Comparison of ENCODE assay signal across 18 cellular contexts in the genomic region with DNA sequence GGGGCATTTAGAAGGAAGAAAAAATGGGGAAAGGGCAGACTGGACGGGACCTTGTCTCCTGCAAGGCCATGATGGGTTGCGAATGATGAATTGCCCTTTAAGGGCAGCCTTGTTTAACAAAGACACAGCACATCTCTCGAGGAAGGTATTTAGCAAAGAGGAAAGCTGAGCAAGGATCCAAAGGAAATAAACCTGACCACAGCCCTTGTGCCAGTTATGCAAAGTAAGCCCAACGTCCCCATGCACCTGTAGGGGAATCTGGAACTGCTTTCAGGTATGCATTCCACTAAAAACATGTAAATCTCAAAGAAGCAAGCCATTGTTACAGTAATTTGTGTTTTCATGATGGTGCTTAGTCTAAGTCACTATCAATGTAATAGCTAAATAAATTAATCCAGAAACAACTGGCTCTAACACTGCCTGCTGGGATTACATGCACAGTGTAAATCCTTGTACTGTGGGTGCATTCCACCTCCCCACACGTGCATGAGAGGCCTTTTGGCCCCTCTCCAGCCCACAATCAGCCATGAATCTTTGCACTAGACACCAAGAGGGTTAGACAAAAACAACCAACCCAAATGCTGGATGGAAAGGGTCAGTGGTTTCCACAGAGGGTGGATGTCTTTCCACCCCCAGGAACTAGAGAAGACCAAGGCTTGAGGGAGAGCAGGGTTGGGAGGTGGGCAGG.
"Had no signal": no experiment of that assay in that cellular context is flagged by ENCODE, and none has a peak within 500 bp of the region (broad histone marks: within the 10 kb centered on the region; RNA-seq: fewer than 3 reads in every experiment).

No MANE protein-coding gene starts in this region.

- H3K27ac Mint-ChIP-seq: activated CD4-positive, alpha-beta T cell treated with anti-CD3 and anti-CD28 coated beads, Interleukin-2, amount 10 ng/mL, durations not matched to agents 7 days and 5 days; activated naive CD8-positive, alpha-beta T cell treated with anti-CD3 and anti-CD28 coated beads, Interleukin-2, amount 10 ng/mL, durations not matched to agents 7 days and 5 days; dendritic cell treated with granulocyte-macrophage colony-stimulating factor and Interleukin-4, amounts not matched to agents 40 ng/mL and 50 ng/mL, for 4 days; naive thymus-derived CD4-positive, alpha-beta T cell; T-helper 2 cell treated with Interferon-gamma antibody and Interleukin-4, amounts not matched to agents 5 μg/mL and 100 μg/mL, for 36 hours had no signal

- H3K27me3 Mint-ChIP-seq: activated CD4-positive, alpha-beta T cell treated with anti-CD3 and anti-CD28 coated beads, Interleukin-2, amount 10 ng/mL, durations not matched to agents 7 days and 5 days; activated naive CD8-positive, alpha-beta T cell treated with anti-CD3 and anti-CD28 coated beads, Interleukin-2, amount 10 ng/mL, durations not matched to agents 7 days and 5 days; dendritic cell treated with granulocyte-macrophage colony-stimulating factor and Interleukin-4, amounts not matched to agents 40 ng/mL and 50 ng/mL, for 4 days had no signal

- DNase-seq: activated CD4-positive, alpha-beta T cell treated with anti-CD3 and anti-CD28 coated beads, Interleukin-2, amount 10 ng/mL, durations not matched to agents 7 days and 5 days; activated CD4-positive, CD25-positive, alpha-beta regulatory T cell; activated CD8-positive, alpha-beta memory T cell treated with anti-CD3 and anti-CD28 coated beads for 24 hours; activated gamma-delta T cell treated with Interleukin-2 at 50 U/mL for 16 hours; activated naive CD8-positive, alpha-beta T cell treated with anti-CD3 and anti-CD28 coated beads, Interleukin-2, amount 10 ng/mL, durations not matched to agents 7 days and 5 days; cerebellar nuclear complex; effector memory CD4-positive, alpha-beta T cell; heart right ventricle; mammary epithelial cell; naive thymus-derived CD4-positive, alpha-beta T cell; occipital lobe; stomach; testis; upper lobe of right lung had no signal

- H3K27me3 ChIP-seq: testis, upper lobe of right lung had no signal

- H3K4me3 Mint-ChIP-seq: activated CD4-positive, alpha-beta T cell treated with anti-CD3 and anti-CD28 coated beads, Interleukin-2, amount 10 ng/mL, durations not matched to agents 7 days and 5 days; activated naive CD8-positive, alpha-beta T cell treated with anti-CD3 and anti-CD28 coated beads, Interleukin-2, amount 10 ng/mL, durations not matched to agents 7 days and 5 days; dendritic cell treated with granulocyte-macrophage colony-stimulating factor and Interleukin-4, amounts not matched to agents 40 ng/mL and 50 ng/mL, for 4 days; naive thymus-derived CD4-positive, alpha-beta T cell; T-helper 2 cell treated with Interferon-gamma antibody and Interleukin-4, amounts not matched to agents 5 μg/mL and 100 μg/mL, for 36 hours had no signal

- H3K4me1 ChIP-seq: testis had no signal

- H3K36me3 ChIP-seq: heart right ventricle, stomach, upper lobe of right lung had no signal

- H3K9me3 Mint-ChIP-seq: activated CD4-positive, alpha-beta T cell treated with anti-CD3 and anti-CD28 coated beads, Interleukin-2, amount 10 ng/mL, durations not matched to agents 7 days and 5 days; activated naive CD8-positive, alpha-beta T cell treated with anti-CD3 and anti-CD28 coated beads, Interleukin-2, amount 10 ng/mL, durations not matched to agents 7 days and 5 days; dendritic cell treated with granulocyte-macrophage colony-stimulating factor and Interleukin-4, amounts not matched to agents 40 ng/mL and 50 ng/mL, for 4 days; T-helper 2 cell treated with Interferon-gamma antibody and Interleukin-4, amounts not matched to agents 5 μg/mL and 100 μg/mL, for 36 hours had no signal

- H3K4me1 Mint-ChIP-seq: activated CD4-positive, alpha-beta T cell treated with anti-CD3 and anti-CD28 coated beads, Interleukin-2, amount 10 ng/mL, durations not matched to agents 7 days and 5 days; activated naive CD8-positive, alpha-beta T cell treated with anti-CD3 and anti-CD28 coated beads, Interleukin-2, amount 10 ng/mL, durations not matched to agents 7 days and 5 days; naive thymus-derived CD4-positive, alpha-beta T cell had no signal

- H3K4me3 ChIP-seq: heart right ventricle, skin epidermis, stomach, testis, upper lobe of right lung had no signal

- ATAC-seq: heart right ventricle; left lobe of liver; naive thymus-derived CD4-positive, alpha-beta T cell; upper lobe of right lung had no signal

- H3K27ac ChIP-seq: heart right ventricle, stomach, testis, upper lobe of right lung had no signal

- H3K36me3 Mint-ChIP-seq: activated naive CD8-positive, alpha-beta T cell treated with anti-CD3 and anti-CD28 coated beads, Interleukin-2, amount 10 ng/mL, durations not matched to agents 7 days and 5 days; naive thymus-derived CD4-positive, alpha-beta T cell had no signal
